ENCODE assay signal across 12 cellular contexts in genomic region chr6:149861603-149862423, GRCh38. TPM values are rescaled to one million over a fixed set of nuclear protein-coding genes. Genes with fewer than 3 reads are reported as not detected.
A peak's percentile ranks its signal among the peaks of the same experiment; 100 is the strongest.
DNase-seq lines count a peak whose midpoint lies in the region; ATAC-seq, FAIRE-seq and TF ChIP-seq lines count a peak whose summit lies in the region.
"Had no signal": no experiment of that assay in that cellular context is flagged by ENCODE, and none has a peak within 500 bp of the region (broad histone marks: within the 10 kb centered on the region; RNA-seq: fewer than 3 reads in every experiment).

No MANE protein-coding gene starts in this region.

- dilution Hi-C loops in keratinocyte (cut with MboI; ENCODE audit: extremely low pct_ligation_motif_present, low sequenced_read_pairs) = no loop called here

- peaks cover 29% of the 10 kb centered on the region for H3K27me3 Mint-ChIP-seq in stimulated activated naive CD8-positive, alpha-beta T cell treated with anti-CD3 and anti-CD28 coated beads, Interleukin-15, Interleukin-2, amounts not matched to agents 100 ng/mL and 50 ng/mL, for 24 hours
- H3K27me3 Mint-ChIP-seq in activated T-helper 2 cell treated with anti-CD3 and anti-CD28 coated beads, Interferon-gamma antibody, Interleukin-2, Interleukin-4, amounts not matched to agents 10 μg/mL and 5 μg/mL and 100 μg/mL, durations not matched to agents 14 hours and 24 hours and 36 hours (ENCODE audit: low read depth) = peaks cover 34% of the 10 kb centered on the region

- H3K4me2 ChIP-seq in keratinocyte (ENCODE audit: control insufficient read depth, extremely low read depth, insufficient read depth, low read depth, low read length) = peak overlapping the region; percentile 92

- H3K79me2 ChIP-seq in keratinocyte (ENCODE audit: control insufficient read depth, insufficient read depth, low read length) = peaks cover 46% of the 10 kb centered on the region

- H3K4me3 Mint-ChIP-seq in stimulated activated naive CD8-positive, alpha-beta T cell treated with anti-CD3 and anti-CD28 coated beads, Interleukin-15, Interleukin-2, amounts not matched to agents 100 ng/mL and 50 ng/mL, for 24 hours = peak overlapping the region; percentile 39
- peak overlapping the region; percentile 53 for H3K4me3 Mint-ChIP-seq in activated T-helper 2 cell treated with anti-CD3 and anti-CD28 coated beads, Interferon-gamma antibody, Interleukin-2, Interleukin-4, amounts not matched to agents 10 μg/mL and 5 μg/mL and 100 μg/mL, durations not matched to agents 14 hours and 24 hours and 36 hours (ENCODE audit: low read depth)

- H2AFZ ChIP-seq in keratinocyte (ENCODE audit: control insufficient read depth, low read length) = no peak overlapping the region

- ATAC-seq in stimulated activated naive CD8-positive, alpha-beta T cell treated with anti-CD3 and anti-CD28 coated beads, Interleukin-15, Interleukin-2, amounts not matched to agents 100 U/mL and 50 U/mL, for 24 hours = no peak
- no peak for ATAC-seq in upper lobe of right lung
- no peak for ATAC-seq in HG03280 (IDR thresholded peaks at IDR 0.05; ENCODE audit: unreplicated experiment)
- no peak for ATAC-seq in HG03139 (IDR thresholded peaks at IDR 0.05; ENCODE audit: unreplicated experiment)

- FAIRE-seq in keratinocyte (lab: Jason Lieb, UNC) = no peak

- H3K9me1 ChIP-seq in keratinocyte (ENCODE audit: control insufficient read depth, extremely low read depth, insufficient read depth, low read length) = no peaks in the 10 kb centered on the region

- H3K27ac ChIP-seq in keratinocyte (ENCODE audit: control insufficient read depth, insufficient read depth, low read length) (peak overlapping the region; percentile 19), upper lobe of right lung (no peak overlapping the region)

- H4K20me1 ChIP-seq in keratinocyte (ENCODE audit: control insufficient read depth, extremely low read depth, insufficient read depth, low read length) = no peaks in the 10 kb centered on the region

- no peak overlapping the region for H3K9ac ChIP-seq in keratinocyte (ENCODE audit: control insufficient read depth, extremely low read depth, insufficient read depth, low read length)

- H3K27me3 ChIP-seq in keratinocyte (ENCODE audit: control insufficient read depth, extremely low read depth, insufficient read depth, low read length) (no peaks in the 10 kb centered on the region), upper lobe of right lung (no peaks in the 10 kb centered on the region)
- H3K27me3 ChIP-seq: upper lobe of left lung had no signal

- H3K36me3 ChIP-seq in keratinocyte (ENCODE audit: control insufficient read depth in 2 of 2, extremely low read depth in 1 of 2, insufficient read depth in 2 of 2, low read length in 2 of 2) = peaks cover 2 to 9% of the 10 kb centered on the region in 2 experiments
- H3K36me3 ChIP-seq in upper lobe of right lung = no peaks in the 10 kb centered on the region
- H3K36me3 ChIP-seq: upper lobe of left lung had no signal

- DNase-seq in stimulated activated naive CD8-positive, alpha-beta T cell treated with anti-CD3 and anti-CD28 coated beads, Interleukin-15, Interleukin-2, amounts not matched to agents 100 U/mL and 50 U/mL, for 24 hours = no peak
- no peak for DNase-seq in activated T-helper 2 cell treated with anti-CD3 and anti-CD28 coated beads, Interferon-gamma antibody, Interleukin-2, Interleukin-4, amounts not matched to agents 10 μg/mL and 5 μg/mL and 100 μg/mL, durations not matched to agents 14 hours and 24 hours and 36 hours (ENCODE audit: low spot score)
- DNase-seq in keratinocyte (ENCODE audit: low read depth, low spot score) = no peak
- peak; percentile 16 for DNase-seq in upper lobe of right lung
- DNase-seq in AG20443 (ENCODE audit: low spot score) = no peak
- DNase-seq: amniotic stem cell; NCI-H526; stimulated activated CD4-positive, alpha-beta T cell treated with anti-CD3 and anti-CD28 coated beads, Interleukin-4, amount 100 ng/mL, for 4 hours; upper lobe of left lung had no signal

- H3K27ac Mint-ChIP-seq in stimulated activated naive CD8-positive, alpha-beta T cell treated with anti-CD3 and anti-CD28 coated beads, Interleukin-15, Interleukin-2, amounts not matched to agents 100 ng/mL and 50 ng/mL, for 24 hours = no peak overlapping the region
- no peak overlapping the region for H3K27ac Mint-ChIP-seq in activated T-helper 2 cell treated with anti-CD3 and anti-CD28 coated beads, Interferon-gamma antibody, Interleukin-2, Interleukin-4, amounts not matched to agents 10 μg/mL and 5 μg/mL and 100 μg/mL, durations not matched to agents 14 hours and 24 hours and 36 hours

- no peaks in the 10 kb centered on the region for H3K9me3 Mint-ChIP-seq in stimulated activated naive CD8-positive, alpha-beta T cell treated with anti-CD3 and anti-CD28 coated beads, Interleukin-15, Interleukin-2, amounts not matched to agents 100 ng/mL and 50 ng/mL, for 24 hours
- no peaks in the 10 kb centered on the region for H3K9me3 Mint-ChIP-seq in activated T-helper 2 cell treated with anti-CD3 and anti-CD28 coated beads, Interferon-gamma antibody, Interleukin-2, Interleukin-4, amounts not matched to agents 10 μg/mL and 5 μg/mL and 100 μg/mL, durations not matched to agents 14 hours and 24 hours and 36 hours

- H3K4me1 Mint-ChIP-seq in stimulated activated naive CD8-positive, alpha-beta T cell treated with anti-CD3 and anti-CD28 coated beads, Interleukin-15, Interleukin-2, amounts not matched to agents 100 ng/mL and 50 ng/mL, for 24 hours (ENCODE audit: low read depth) = peaks cover 5% of the 10 kb centered on the region
- H3K4me1 Mint-ChIP-seq in activated T-helper 2 cell treated with anti-CD3 and anti-CD28 coated beads, Interferon-gamma antibody, Interleukin-2, Interleukin-4, amounts not matched to agents 10 μg/mL and 5 μg/mL and 100 μg/mL, durations not matched to agents 14 hours and 24 hours and 36 hours (ENCODE audit: low read depth) = peaks cover 5% of the 10 kb centered on the region

- H3K36me3 Mint-ChIP-seq in stimulated activated naive CD8-positive, alpha-beta T cell treated with anti-CD3 and anti-CD28 coated beads, Interleukin-15, Interleukin-2, amounts not matched to agents 100 ng/mL and 50 ng/mL, for 24 hours (ENCODE audit: low read depth) = no peaks in the 10 kb centered on the region
- no peaks in the 10 kb centered on the region for H3K36me3 Mint-ChIP-seq in activated T-helper 2 cell treated with anti-CD3 and anti-CD28 coated beads, Interferon-gamma antibody, Interleukin-2, Interleukin-4, amounts not matched to agents 10 μg/mL and 5 μg/mL and 100 μg/mL, durations not matched to agents 14 hours and 24 hours and 36 hours (ENCODE audit: low read depth)

- peaks cover 40% of the 10 kb centered on the region for H3K4me1 ChIP-seq in keratinocyte (ENCODE audit: control insufficient read depth, extremely low read depth, insufficient read depth, low read length)
- peaks cover 23% of the 10 kb centered on the region for H3K4me1 ChIP-seq in upper lobe of right lung

- intact Hi-C loops in activated T-helper 2 cell treated with anti-CD3 and anti-CD28 coated beads, Interferon-gamma antibody, Interleukin-2, Interleukin-4, amounts not matched to agents 10 μg/mL and 5 μg/mL and 100 μg/mL, durations not matched to agents 14 hours and 24 hours and 36 hours (cut with micrococcal nuclease) = loop anchor here (5.0 to 10.0 kb wide), 2 partner anchors 145 to 297 kb away; partner anchors contain the start of gene GINM1
- intact Hi-C loops in upper lobe of right lung (cut with DNase I) = no loop called here

- H3K9me3 ChIP-seq in keratinocyte (ENCODE audit: control insufficient read depth, low read depth, low read length) (no peaks in the 10 kb centered on the region), upper lobe of right lung (no peaks in the 10 kb centered on the region)
- H3K9me3 ChIP-seq: upper lobe of left lung had no signal

- TF ChIP-seq CTCF in keratinocyte (optimal IDR thresholded peaks at IDR 0.05 in 1 of 3, IDR thresholded peaks at IDR 0.05 in 1 of 3, conservative IDR thresholded peaks at IDR 0.05 in 1 of 3; ENCODE audit: extremely low read depth in 1 of 3, insufficient read depth in 2 of 3, low read length in 3 of 3) = no peak
- no peak for TF ChIP-seq CTCF in upper lobe of right lung (IDR thresholded peaks at IDR 0.05)

- peak overlapping the region in 2 of 3 experiments; percentile 58 to 97 for H3K4me3 ChIP-seq in keratinocyte (ENCODE audit: control insufficient read depth in 2 of 3, extremely low read depth in 1 of 3, insufficient read depth in 2 of 3, low read depth in 1 of 3, low read length in 3 of 3)
- peak overlapping the region; percentile 71 for H3K4me3 ChIP-seq in upper lobe of right lung

RNA-seq across cellular contexts. Expression of gene LRP11, which starts 2.3 kb away (rescaled TPM):
- 3.6 and 4.3 TPM in 2 replicates for total RNA-seq in activated T-helper 2 cell treated with anti-CD3 and anti-CD28 coated beads, Interferon-gamma antibody, Interleukin-2, Interleukin-4, amounts not matched to agents 10 μg/mL and 5 μg/mL and 100 μg/mL, durations not matched to agents 14 hours and 24 hours and 36 hours
- 26.4 to 49.2 TPM (median 31.1 TPM) in 3 replicates for polyA plus RNA-seq in keratinocyte
- polyA plus RNA-seq in keratinocyte (2011; ENCODE audit: low read depth) = 48.7 TPM
- polyA plus RNA-seq in keratinocyte (2011; cell fraction: cytosol; rRNA removed) = 23.3 and 33.9 TPM in 2 replicates
- polyA plus RNA-seq in keratinocyte (2011; cell fraction: nucleus; rRNA removed) = 44.9 and 52.7 TPM in 2 replicates
- 25.2 and 70.7 TPM in 2 replicates for polyA plus RNA-seq in keratinocyte (2012; ENCODE audit: low replicate concordance)
- 46.2 to 99.9 TPM (median 57.1 TPM) in 3 replicates for polyA minus RNA-seq in keratinocyte
- 46.0 TPM for polyA minus RNA-seq in keratinocyte (2011; cell fraction: cytosol; rRNA and poly(A)+ RNA removed)
- polyA minus RNA-seq in keratinocyte (2011; cell fraction: nucleus; rRNA and poly(A)+ RNA removed) = 46.4 and 66.9 TPM in 2 replicates
- total RNA-seq in upper lobe of right lung = 51.1 TPM

RNA-seq across cellular contexts. Expression of gene RAET1E, which starts 36.1 kb away (rescaled TPM):
- total RNA-seq in activated T-helper 2 cell treated with anti-CD3 and anti-CD28 coated beads, Interferon-gamma antibody, Interleukin-2, Interleukin-4, amounts not matched to agents 10 μg/mL and 5 μg/mL and 100 μg/mL, durations not matched to agents 14 hours and 24 hours and 36 hours = not detected in 2 replicates
- 8.4 to 24.9 TPM (median 14.0 TPM) in 3 replicates for polyA plus RNA-seq in keratinocyte
- 19.2 TPM for polyA plus RNA-seq in keratinocyte (2011; ENCODE audit: low read depth)
- polyA plus RNA-seq in keratinocyte (2011; cell fraction: cytosol; rRNA removed) = 7.7 and 14.8 TPM in 2 replicates
- 29.0 and 31.6 TPM in 2 replicates for polyA plus RNA-seq in keratinocyte (2011; cell fraction: nucleus; rRNA removed)
- 4.6 and 45.2 TPM in 2 replicates for polyA plus RNA-seq in keratinocyte (2012; ENCODE audit: low replicate concordance)
- 2.3 to 20.6 TPM (median 5.9 TPM) in 3 replicates for polyA minus RNA-seq in keratinocyte
- 2.3 TPM for polyA minus RNA-seq in keratinocyte (2011; cell fraction: cytosol; rRNA and poly(A)+ RNA removed)
- polyA minus RNA-seq in keratinocyte (2011; cell fraction: nucleus; rRNA and poly(A)+ RNA removed) = 10.4 and 15.0 TPM in 2 replicates
- total RNA-seq in upper lobe of right lung = 0.96 TPM
